In genomic region chr6:166956444-166957086, GRCh38 we compare ENCODE assay signal across 1 cellular context.
TF ChIP-seq lines count a peak whose summit lies in the region.

Gene RNASET2, minus strand, starts transcription at chr6:166956550. Its CDS starts 368 bp downstream, at chr6:166956182.

TF ChIP-seq in HepG2, 621 proteins besides CTCF, POLR2A, EP300 and RAD21 (continued from another document and continues in another):
- TF ChIP-seq ZHX2 (IDR thresholded peaks at IDR 0.05; ENCODE audit: low read depth) (no peak), ZHX2 (CRISPR knock-in tag; IDR thresholded peaks at IDR 0.05; ENCODE audit: borderline replicate concordance) (no peak; the same call in 1 of the 2 replicates), PAF1 (CRISPR knock-in tag; IDR thresholded peaks at IDR 0.05) (no peak), ZNF687 (CRISPR knock-in tag; IDR thresholded peaks at IDR 0.05) (peak; percentile 96), HMGXB3 (CRISPR knock-in tag; IDR thresholded peaks at IDR 0.05; ENCODE audit: borderline replicate concordance) (no peak), ZNF644 (CRISPR knock-in tag; IDR thresholded peaks at IDR 0.05; ENCODE audit: low read depth) (no peak; the same call in 1 of the 2 replicates), IKZF1 (IDR thresholded peaks at IDR 0.05) (no peak), SSRP1 (CRISPR knock-in tag; IDR thresholded peaks at IDR 0.05) (peak; percentile 25; the same call in 1 of the 2 replicates), ZSCAN29 (CRISPR knock-in tag; conservative IDR thresholded peaks at IDR 0.05) (peak; percentile 84; the same call in 1 of the 2 replicates), TFDP1 (CRISPR knock-in tag; IDR thresholded peaks at IDR 0.05; ENCODE audit: borderline replicate concordance) (peak; percentile 49), ZBTB26 (CRISPR knock-in tag; IDR thresholded peaks at IDR 0.05; ENCODE audit: borderline replicate concordance) (no peak; the same call in 1 of the 2 replicates), ZNF263 (CRISPR knock-in tag; IDR thresholded peaks at IDR 0.05) (no peak), ARNT (IDR thresholded peaks at IDR 0.05) (no peak), ATM (IDR thresholded peaks at IDR 0.05; ENCODE audit: borderline replicate concordance) (no peak), BORCS8-MEF2B (CRISPR knock-in tag; IDR thresholded peaks at IDR 0.05) (peak; percentile 83), DDIT3 (CRISPR knock-in tag; IDR thresholded peaks at IDR 0.05) (no peak), ZFP90 (CRISPR knock-in tag; IDR thresholded peaks at IDR 0.05; ENCODE audit: borderline replicate concordance) (peak; percentile 55; the same call in 1 of the 2 replicates), ZHX1 (CRISPR knock-in tag; IDR thresholded peaks at IDR 0.05; ENCODE audit: low read depth) (peak; percentile 35), ZNF710 (CRISPR knock-in tag; IDR thresholded peaks at IDR 0.05; ENCODE audit: borderline replicate concordance) (no peak; the same call in 1 of the 2 replicates), ZNF331 (CRISPR knock-in tag; IDR thresholded peaks at IDR 0.05) (peak; percentile 58), TBL1XR1 (IDR thresholded peaks at IDR 0.05; ENCODE audit: borderline replicate concordance, low read length, partially characterized antibody) (no peak), SMAD3 (CRISPR knock-in tag; IDR thresholded peaks at IDR 0.05) (no peak), ZNF772 (CRISPR knock-in tag; IDR thresholded peaks at IDR 0.05) (peak; percentile 23; the same call in 1 of the 2 replicates), PRDM15 (CRISPR knock-in tag; IDR thresholded peaks at IDR 0.05) (no peak), MTA3 (CRISPR knock-in tag; IDR thresholded peaks at IDR 0.05) (no peak)
